13 cellular contexts compared by ENCODE assay signal in genomic region chr6:140071601-140072062, GRCh38.
DNase-seq lines count a peak whose midpoint lies in the region; ATAC-seq and TF ChIP-seq lines count a peak whose summit lies in the region.
"Had no signal": no experiment of that assay in that cellular context is flagged by ENCODE, and none has a peak within 500 bp of the region (broad histone marks: within the 10 kb centered on the region; RNA-seq: fewer than 3 reads in every experiment).

No MANE protein-coding gene starts in this region.

- CTCF ChIA-PET in SK-N-SH (lab: Yijun Ruan, JAX) = no interaction called here
- CTCF ChIA-PET in WTC11 (lab: Charles Lee) = no interaction called here

- H3K27me3 ChIP-seq in GM23248 (replicated peaks; ENCODE audit: insufficient read depth) (no peaks in the 10 kb centered on the region), SK-N-SH (ENCODE audit: insufficient read depth) (no peaks in the 10 kb centered on the region)
- H3K27me3 ChIP-seq: neural progenitor cell had no signal

- no peak for TF ChIP-seq RAD21 in SK-N-SH (IDR thresholded peaks at IDR 0.05; ENCODE audit: low read length)

- H3K9me2 ChIP-seq in GM23248 (ENCODE audit: insufficient read depth) (no peaks in the 10 kb centered on the region), SK-N-SH (no peaks in the 10 kb centered on the region)

- H3K4me2 ChIP-seq in GM23248 (ENCODE audit: unreplicated experiment) (peak overlapping the region; percentile 65), SK-N-SH (peak overlapping the region; percentile 36; the same call in 1 of the 2 replicates)
- H3K4me2 ChIP-seq: neural progenitor cell had no signal

- in situ Hi-C loops in GM23248 (cut with MboI) = loop anchor here (25.0 kb wide), 1 partner anchor 1491 kb away; no protein-coding TSS in a partner anchor

- H3K79me2 ChIP-seq in GM23248 (ENCODE audit: insufficient read depth) = no peaks in the 10 kb centered on the region
- no peaks in the 10 kb centered on the region for H3K79me2 ChIP-seq in SK-N-SH (ENCODE audit: insufficient read depth)

- POLR2A ChIA-PET in SK-N-SH (lab: Yijun Ruan, JAX) = no interaction called here
- POLR2A ChIA-PET in WTC11 (lab: Charles Lee) = no interaction called here

- WGBS in GM23248 (ENCODE audit: low coverage in 1 of 2, low lambda C conversion rate in 2 of 2, missing lambda C conversion rate in 2 of 2), 2 experiments = 0 to 3% methylated on average over 1 of the region's 1 CpG
- WGBS in SK-N-SH (ENCODE audit: low lambda C conversion rate) = 19% methylated on average over 1 of the region's 1 CpG

- no peak overlapping the region for H3K27ac Mint-ChIP-seq in WTC11
- H3K27ac Mint-ChIP-seq: activated naive CD4-positive, alpha-beta T cell treated with anti-CD3 and anti-CD28 coated beads, Interleukin-2, amount 50 U/mL, for 24 hours; neural progenitor cell had no signal

- H4K20me1 ChIP-seq in GM23248 (ENCODE audit: insufficient read depth) (no peaks in the 10 kb centered on the region), SK-N-SH (ENCODE audit: insufficient read depth) (no peaks in the 10 kb centered on the region)

- H3K36me3 Mint-ChIP-seq in WTC11 = no peaks in the 10 kb centered on the region
- H3K36me3 Mint-ChIP-seq: activated naive CD4-positive, alpha-beta T cell treated with anti-CD3 and anti-CD28 coated beads, Interleukin-2, amount 50 U/mL, for 24 hours; neural progenitor cell had no signal

- H2AFZ ChIP-seq in GM23248 = no peak overlapping the region
- H2AFZ ChIP-seq in SK-N-SH (ENCODE audit: low read depth) = no peak overlapping the region
- H2AFZ ChIP-seq: neural progenitor cell had no signal

- TF ChIP-seq EP300 in SK-N-SH (IDR thresholded peaks at IDR 0.05; ENCODE audit: borderline replicate concordance in 1 of 2, low read depth in 1 of 2, low read length in 1 of 2) = peak in 1 of 2 experiments; percentile 94; a peak in 3 of 4 replicates

- H3K4me1 ChIP-seq in GM23248 (ENCODE audit: insufficient read depth) (peaks cover 51% of the 10 kb centered on the region), SK-N-SH (ENCODE audit: control insufficient read depth in 1 of 2, insufficient read depth in 2 of 2, low read depth in 1 of 2, low read length in 1 of 2) (peaks cover 9 to 44% of the 10 kb centered on the region in 2 experiments; a peak in 2 of 4 replicates)
- H3K4me1 ChIP-seq: neural progenitor cell had no signal

- peaks cover 48% of the 10 kb centered on the region for H3F3A ChIP-seq in GM23248 (ENCODE audit: insufficient read depth)
- peaks cover 37% of the 10 kb centered on the region for H3F3A ChIP-seq in SK-N-SH (replicated peaks; ENCODE audit: insufficient read depth)

- H3K4me3 ChIP-seq in GM23248 = 0 out of 2 replicates have a peak overlapping the region, but pooled peaks have one; percentile 9
- H3K4me3 ChIP-seq in SK-N-SH (ENCODE audit: low read depth in 2 of 2, low read length in 1 of 2) = no peak overlapping the region
- H3K4me3 ChIP-seq in foreskin fibroblast (ENCODE audit: low read depth in 1 of 2, low read length in 2 of 2) = no peak overlapping the region
- H3K4me3 ChIP-seq: neural progenitor cell had no signal

- H3K9ac ChIP-seq in GM23248 (peak overlapping the region; percentile 2; the same call in 1 of the 2 replicates), SK-N-SH (no peak overlapping the region; the same call in 1 of the 2 replicates)
- H3K9ac ChIP-seq: neural progenitor cell had no signal

- H3K27ac ChIP-seq in GM23248 (peak overlapping the region; percentile 72), SK-N-SH (ENCODE audit: low read depth in 2 of 2, low read length in 1 of 2) (peak overlapping the region; percentile 86 to 89), temporal lobe (ENCODE audit: low read depth, low read length) (peak overlapping the region; percentile 14)
- H3K27ac ChIP-seq: neural progenitor cell had no signal

- H3K36me3 ChIP-seq in GM23248 (ENCODE audit: low read depth) (no peaks in the 10 kb centered on the region), SK-N-SH (replicated peaks in 1 of 2; ENCODE audit: control insufficient read depth in 1 of 2, insufficient read depth in 2 of 2, low read length in 1 of 2) (no peaks in the 10 kb centered on the region)
- H3K36me3 ChIP-seq: neural progenitor cell had no signal

- H3K9me3 ChIP-seq in GM23248 (ENCODE audit: low read depth) (no peaks in the 10 kb centered on the region), SK-N-SH (no peaks in the 10 kb centered on the region)

- DNase-seq in GM23248 (peak; percentile 87), SK-N-SH (no peak), foreskin fibroblast (peak; percentile 87 to 92), DMS 273 (lab: John Stamatoyannopoulos, UW; ENCODE audit: unreplicated experiment) (no peak), WTC11 (ENCODE audit: low spot score) (no peak), HK-2 (ENCODE audit: unreplicated experiment) (no peak)
- DNase-seq: activated CD4-positive, alpha-beta T cell treated with anti-CD3 and anti-CD28 coated beads for 4 hours; DMS53; KBM-7; SHP77 treated with DMSO at 0.1 percent for 48 hours had no signal

- no peaks in the 10 kb centered on the region for H3K27me3 Mint-ChIP-seq in WTC11 (ENCODE audit: low read depth)

- no peak overlapping the region for H3K4me3 Mint-ChIP-seq in WTC11
- H3K4me3 Mint-ChIP-seq: activated naive CD4-positive, alpha-beta T cell treated with anti-CD3 and anti-CD28 coated beads, Interleukin-2, amount 50 U/mL, for 24 hours; neural progenitor cell had no signal

- no peak for ATAC-seq in WTC11

- no peaks in the 10 kb centered on the region for H3K4me1 Mint-ChIP-seq in WTC11
- H3K4me1 Mint-ChIP-seq: activated naive CD4-positive, alpha-beta T cell treated with anti-CD3 and anti-CD28 coated beads, Interleukin-2, amount 50 U/mL, for 24 hours; neural progenitor cell had no signal

- H3K9me3 Mint-ChIP-seq in WTC11 = no peaks in the 10 kb centered on the region
- H3K9me3 Mint-ChIP-seq: activated naive CD4-positive, alpha-beta T cell treated with anti-CD3 and anti-CD28 coated beads, Interleukin-2, amount 50 U/mL, for 24 hours had no signal

- TF ChIP-seq CTCF in SK-N-SH (IDR thresholded peaks at IDR 0.05) (no peak), foreskin fibroblast (IDR thresholded peaks at IDR 0.05; ENCODE audit: low read depth, low read length) (no peak), WTC11 (IDR thresholded peaks at IDR 0.05) (no peak)

TF ChIP-seq in SK-N-SH, 30 proteins besides CTCF, POLR2A, EP300 and RAD21 (continues in another document):
- TF ChIP-seq TEAD4 (IDR thresholded peaks at IDR 0.05; ENCODE audit: borderline replicate concordance, insufficient read depth) = peak; percentile 83; the same call in 1 of the 2 replicates
- TF ChIP-seq RXRA (IDR thresholded peaks at IDR 0.05; ENCODE audit: borderline replicate concordance, low read depth) = peak; percentile 72
- no peak; the same call in 1 of the 2 replicates for TF ChIP-seq GATA2 (CRISPR knock-in tag; IDR thresholded peaks at IDR 0.05)
- TF ChIP-seq EZH2phosphoT487 (IDR thresholded peaks at IDR 0.05; ENCODE audit: borderline replicate concordance, low read depth) = no peak
- no peak for TF ChIP-seq MXI1 (IDR thresholded peaks at IDR 0.05; ENCODE audit: low read depth, low read length)
- peak; percentile 77 for TF ChIP-seq FOSL2 (IDR thresholded peaks at IDR 0.05; ENCODE audit: borderline replicate concordance, low read depth)
- TF ChIP-seq ZBTB33 (IDR thresholded peaks at IDR 0.05; ENCODE audit: borderline replicate concordance, low read depth) = 0 out of 2 replicates have a peak, but pooled peaks have one; percentile 51

TF ChIP-seq in WTC11, 78 proteins besides CTCF, POLR2A, EP300 and RAD21:
- TF ChIP-seq ZNF416 (CRISPR knock-in tag; IDR thresholded peaks at IDR 0.05) = no peak

Comparison
In these comparisons a context has a peak if more than half of its experiments do, and no peak if none do; other contexts are left out.
1. DNase-seq: peak in GM23248 (single experiment) and foreskin fibroblast (2 of 2); none in SK-N-SH (single experiment), DMS 273 (single experiment), WTC11 (single experiment) and HK-2 (single experiment).
2. H3K27ac ChIP-seq: peak in every context shown above with its lines; median percentile 88 in SK-N-SH; 72 in GM23248; 14 in temporal lobe.